In genomic region chr14:68479247-68479646, GRCh38 we compare ENCODE assay signal across 1 cellular context.
A peak's percentile ranks its signal among the peaks of the same experiment; 100 is the strongest.
TF ChIP-seq lines count a peak whose summit lies in the region.

No MANE protein-coding gene starts in this region.

TF ChIP-seq in K562, 482 proteins besides CTCF, POLR2A, EP300 and RAD21 (continued from another document):
- TF ChIP-seq PRDM10 (IDR thresholded peaks at IDR 0.05; ENCODE audit: partially characterized antibody), result no peak
- no peak for TF ChIP-seq ZNF3 (CRISPR knock-in tag; IDR thresholded peaks at IDR 0.05)
- TF ChIP-seq SMARCE1 (IDR thresholded peaks at IDR 0.05), result 0 out of 2 replicates have a peak, but pooled peaks have one; percentile 16
- no peak for TF ChIP-seq BRD4 (IDR thresholded peaks at IDR 0.05)
- TF ChIP-seq ADNP (tag; IDR thresholded peaks at IDR 0.05), result no peak
- no peak for TF ChIP-seq ZNF316 (IDR thresholded peaks at IDR 0.05)
- TF ChIP-seq TBL1XR1 (IDR thresholded peaks at IDR 0.05; ENCODE audit: low read length in 2 of 2), result no peak
- TF ChIP-seq CBFA2T3 (IDR thresholded peaks at IDR 0.05), result peak; percentile 63
- peak in 1 of 2 experiments; percentile 42; a peak in 1 of 4 replicates for TF ChIP-seq FOXA3 (CRISPR knock-in tag; conservative IDR thresholded peaks at IDR 0.05 in 1 of 2, IDR thresholded peaks at IDR 0.05 in 1 of 2)
- no peak for TF ChIP-seq CSDE1 (IDR thresholded peaks at IDR 0.05)
